ENCODE assay signal across 10 cellular contexts in the genomic region with DNA sequence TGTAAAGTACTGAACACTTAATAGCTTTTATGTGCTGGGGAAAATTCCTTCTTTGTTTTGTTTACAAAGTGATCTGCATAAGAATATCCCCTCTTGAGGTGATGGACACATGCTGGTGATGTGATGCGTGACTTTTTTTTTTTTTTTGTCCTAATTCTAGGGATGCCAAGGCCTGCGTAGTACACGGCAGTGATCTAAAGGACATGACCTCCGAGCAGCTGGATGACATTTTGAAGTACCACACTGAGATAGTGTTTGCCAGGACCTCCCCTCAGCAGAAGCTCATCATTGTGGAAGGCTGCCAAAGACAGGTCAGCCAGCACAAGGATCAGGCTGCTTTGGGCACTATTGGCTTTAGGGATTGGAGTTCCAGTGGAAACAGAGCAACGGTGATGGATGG.
"Had no signal": no experiment of that assay in that cellular context is flagged by ENCODE, and none has a peak within 500 bp of the region (broad histone marks: within the 10 kb centered on the region; RNA-seq: fewer than 3 reads in every experiment).

No MANE protein-coding gene starts in this region.

- H3K27me3 ChIP-seq: body of pancreas, suprapubic skin had no signal

- H3K9me3 ChIP-seq: body of pancreas, suprapubic skin had no signal

- H3K4me3 ChIP-seq: body of pancreas, suprapubic skin had no signal

- H3K27ac ChIP-seq: suprapubic skin had no signal

- ATAC-seq: body of pancreas; effector memory CD8-positive, alpha-beta T cell had no signal

- DNase-seq: activated CD4-positive, alpha-beta memory T cell treated with anti-CD3 and anti-CD28 coated beads for 36 hours; activated CD4-positive, alpha-beta T cell treated with anti-CD3 and anti-CD28 coated beads for 1 hour; activated T-cell treated with anti-CD3 and anti-CD28 coated beads, Interleukin-2, amount 50 U/mL, for 48 hours; body of pancreas; effector memory CD8-positive, alpha-beta T cell; mesenchymal stem cell; nephron progenitor cell; stimulated activated CD4-positive, alpha-beta T cell treated with anti-CD3 and anti-CD28 coated beads, Interleukin-2, amount 100 ng/mL, for 48 hours; stimulated activated naive CD4-positive, alpha-beta T cell treated with Interleukin-2 at 50 U/mL for 16 hours had no signal

- H3K4me1 ChIP-seq: suprapubic skin had no signal
